In the genomic region with DNA sequence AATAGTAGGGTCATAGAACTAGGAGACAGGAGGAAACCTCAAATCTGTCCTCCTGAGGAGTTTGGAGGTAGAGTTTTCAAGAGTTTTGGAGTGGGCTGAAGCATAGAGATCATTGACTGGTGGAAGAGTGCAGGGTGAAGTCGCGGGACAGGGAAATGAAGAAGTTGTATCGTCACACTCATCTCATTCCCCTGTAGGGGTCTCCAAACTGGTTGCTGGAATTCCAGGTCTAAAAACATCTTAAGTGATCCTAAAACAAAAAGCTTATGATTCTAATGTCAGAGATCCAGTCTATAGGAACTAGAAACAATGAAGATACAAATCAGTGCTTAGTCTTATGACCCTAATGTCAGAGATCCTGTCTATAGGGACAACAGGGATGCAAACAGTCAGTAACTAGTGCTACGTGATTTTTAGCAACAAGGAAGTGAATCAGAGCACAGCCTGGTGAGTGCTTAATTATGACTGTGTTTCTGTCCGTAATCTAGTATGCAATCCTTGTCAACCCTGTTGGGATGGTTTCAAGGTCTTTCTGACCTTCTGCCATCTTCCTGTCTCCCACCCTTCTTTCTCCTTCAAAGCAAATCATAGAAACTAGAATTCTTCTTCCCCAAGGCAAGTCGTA, we compare ENCODE assay signal across 27 cellular contexts.
DNase-seq lines count a peak whose midpoint lies in the region; ATAC-seq, FAIRE-seq and TF ChIP-seq lines count a peak whose summit lies in the region.
"Had no signal": no experiment of that assay in that cellular context is flagged by ENCODE, and none has a peak within 500 bp of the region (broad histone marks: within the 10 kb centered on the region; RNA-seq: fewer than 3 reads in every experiment).

No MANE protein-coding gene starts in this region.

- H3K27ac ChIP-seq in HCT116 (ENCODE audit: low read depth, low read length) (no peak overlapping the region), astrocyte (ENCODE audit: low read depth, low read length) (no peak overlapping the region), trophoblast cell (ENCODE audit: low read depth, low read length) (peak overlapping the region; percentile 83), psoas muscle (no peak overlapping the region)
- H3K27ac ChIP-seq: right atrium auricular region, uterus had no signal

- no peaks in the 10 kb centered on the region for H3K27me3 ChIP-seq in HCT116 (ENCODE audit: insufficient read depth, low read length)
- no peaks in the 10 kb centered on the region for H3K27me3 ChIP-seq in astrocyte (ENCODE audit: insufficient read depth, low read length)
- H3K27me3 ChIP-seq in trophoblast cell (ENCODE audit: insufficient read depth, low read length) = no peaks in the 10 kb centered on the region
- H3K27me3 ChIP-seq in psoas muscle (ENCODE audit: insufficient read depth in 3 of 3, low read length in 2 of 3) = no peaks in the 10 kb centered on the region
- H3K27me3 ChIP-seq: BE2C, right atrium auricular region, uterus had no signal

- intact Hi-C loops in HCT116 (cut with micrococcal nuclease) (no loop called here), psoas muscle (cut with DNase I) (no loop called here)

- H3K79me1 ChIP-seq in trophoblast cell (ENCODE audit: low read length) = peaks cover 25% of the 10 kb centered on the region

- POLR2A ChIA-PET in HCT116 (lab: Charles Lee) = no interaction called here

- peaks cover 3% of the 10 kb centered on the region for H3K4me1 Mint-ChIP-seq in astrocyte (ENCODE audit: low read depth, unreplicated experiment)
- H3K4me1 Mint-ChIP-seq: activated CD4-positive, alpha-beta memory T cell treated with anti-CD3 and anti-CD28 coated beads, Interleukin-2, amount 10 ng/mL, durations not matched to agents 7 days and 5 days had no signal

- FAIRE-seq in astrocyte (lab: Jason Lieb, UNC) = no peak
- FAIRE-seq: GM19239, HepG2, small intestine had no signal

- H3K4me2 ChIP-seq in HCT116 (ENCODE audit: low read length) (no peak overlapping the region), astrocyte (ENCODE audit: low read length) (no peak overlapping the region), trophoblast cell (ENCODE audit: low read length) (peak overlapping the region; percentile 28)

- no peak overlapping the region for H3K18ac ChIP-seq in trophoblast cell (ENCODE audit: low read length)

- H3K4me3 Mint-ChIP-seq in astrocyte (ENCODE audit: unreplicated experiment) = no peak overlapping the region
- H3K4me3 Mint-ChIP-seq: activated CD4-positive, alpha-beta memory T cell treated with anti-CD3 and anti-CD28 coated beads, Interleukin-2, amount 10 ng/mL, durations not matched to agents 7 days and 5 days; activated T-helper 1 cell treated with anti-CD3 and anti-CD28 coated beads, Interleukin-12 subunit alpha, Interleukin-12 subunit beta, Interleukin-2, Interleukin-4 antibody, amounts not matched to agents 30 ng/mL and 10 ng/mL and 1 ng/mL, durations not matched to agents 14 hours and 24 hours and 36 hours; brain; CD8-positive, alpha-beta T cell had no signal

- TF ChIP-seq RAD21 in HCT116 (IDR thresholded peaks at IDR 0.05; ENCODE audit: low read depth) = no peak

- no peaks in the 10 kb centered on the region for H3K79me2 ChIP-seq in HCT116 (ENCODE audit: insufficient read depth, low read length)
- H3K79me2 ChIP-seq in astrocyte (ENCODE audit: insufficient read depth, low read length) = no peaks in the 10 kb centered on the region
- no peaks in the 10 kb centered on the region for H3K79me2 ChIP-seq in trophoblast cell (ENCODE audit: control insufficient read depth, insufficient read depth, low read length, poor library complexity)

- DNase-seq in HCT116 (ENCODE audit: low read depth, low spot score) (no peak), astrocyte (ENCODE audit: low read depth) (no peak), trophoblast cell (peak in 1 of 2 donors; percentile 37), psoas muscle (no peak), SIG-M5 (lab: John Stamatoyannopoulos, UW) (no peak), HuH-7.5 (ENCODE audit: low spot score) (no peak)
- DNase-seq: activated CD4-positive, alpha-beta memory T cell treated with anti-CD3 and anti-CD28 coated beads, Interleukin-2, amount 10 ng/mL, durations not matched to agents 7 days and 5 days; activated CD8-positive, alpha-beta memory T cell treated with anti-CD3 and anti-CD28 coated beads, Interleukin-2, amount 50 U/mL, for 48 hours; activated naive CD4-positive, alpha-beta T cell treated with Interleukin-2 at 50 U/mL for 16 hours; BE2C; CD8-positive, alpha-beta T cell; GOT3; hypothalamus; Kasumi-1; left cardiac atrium; MV-4-11; NCI-H446; small intestine; stimulated activated naive CD8-positive, alpha-beta T cell treated with anti-CD3 and anti-CD28 coated beads, Interleukin-15, Interleukin-2, amounts not matched to agents 100 U/mL and 50 U/mL, for 24 hours; T-helper 2 cell; uterus had no signal

- H3K4me1 ChIP-seq in HCT116 (ENCODE audit: control insufficient read depth in 1 of 2, insufficient read depth in 2 of 2, low read length in 2 of 2) = no peaks in the 10 kb centered on the region; a peak in 1 of 4 replicates
- no peaks in the 10 kb centered on the region for H3K4me1 ChIP-seq in astrocyte (ENCODE audit: insufficient read depth, low read length)
- peaks cover 13 to 15% of the 10 kb centered on the region in 2 experiments for H3K4me1 ChIP-seq in trophoblast cell (ENCODE audit: control insufficient read depth in 1 of 2, insufficient read depth in 2 of 2, low read length in 2 of 2)
- H3K4me1 ChIP-seq in psoas muscle = no peaks in the 10 kb centered on the region
- H3K4me1 ChIP-seq: BE2C, right atrium auricular region, uterus had no signal

- peak overlapping the region; percentile 70 for H2BK120ac ChIP-seq in trophoblast cell (ENCODE audit: insufficient read depth, low read length, poor library complexity)

- peaks cover 4% of the 10 kb centered on the region for H3K9me3 Mint-ChIP-seq in astrocyte (ENCODE audit: unreplicated experiment)
- H3K9me3 Mint-ChIP-seq: activated CD4-positive, alpha-beta memory T cell treated with anti-CD3 and anti-CD28 coated beads, Interleukin-2, amount 10 ng/mL, durations not matched to agents 7 days and 5 days; activated T-helper 1 cell treated with anti-CD3 and anti-CD28 coated beads, Interleukin-12 subunit alpha, Interleukin-12 subunit beta, Interleukin-2, Interleukin-4 antibody, amounts not matched to agents 30 ng/mL and 10 ng/mL and 1 ng/mL, durations not matched to agents 14 hours and 24 hours and 36 hours; CD8-positive, alpha-beta T cell had no signal

- H4K8ac ChIP-seq in trophoblast cell (ENCODE audit: low read depth, low read length) = peak overlapping the region; percentile 47

- H2AFZ ChIP-seq in HCT116 (ENCODE audit: low read depth, low read length, poor library complexity, severe bottlenecking) = peak overlapping the region; percentile 44
- peak overlapping the region; percentile 28 for H2AFZ ChIP-seq in astrocyte (ENCODE audit: low read depth, low read length)
- no peak overlapping the region for H2AFZ ChIP-seq in trophoblast cell (ENCODE audit: insufficient read depth, low read length, poor library complexity)

- peak overlapping the region; percentile 70 for H2BK5ac ChIP-seq in trophoblast cell (ENCODE audit: low read depth, low read length, poor library complexity)

- H3K4ac ChIP-seq in trophoblast cell (ENCODE audit: low read depth, low read length) = no peak overlapping the region

- H4K91ac ChIP-seq in trophoblast cell (ENCODE audit: low read depth, low read length) = peak overlapping the region; percentile 59

- CTCF ChIA-PET in HCT116 (lab: Charles Lee) = no interaction called here

- H3K36me3 ChIP-seq in HCT116 (ENCODE audit: control insufficient read depth in 1 of 2, insufficient read depth in 2 of 2, low read length in 2 of 2) (no peaks in the 10 kb centered on the region), astrocyte (ENCODE audit: insufficient read depth, low read length) (no peaks in the 10 kb centered on the region), trophoblast cell (ENCODE audit: control insufficient read depth in 1 of 2, insufficient read depth in 2 of 2, low read length in 2 of 2) (no peaks in the 10 kb centered on the region), psoas muscle (ENCODE audit: insufficient read depth in 1 of 2, low read depth in 1 of 2) (no peaks in the 10 kb centered on the region)
- H3K36me3 ChIP-seq: BE2C, right atrium auricular region, uterus had no signal

- H2BK12ac ChIP-seq in trophoblast cell (ENCODE audit: low read length) = no peak overlapping the region

- no peak overlapping the region for H3K9ac ChIP-seq in HCT116 (ENCODE audit: low read length)
- no peak overlapping the region for H3K9ac ChIP-seq in astrocyte (ENCODE audit: low read length)
- no peak overlapping the region for H3K9ac ChIP-seq in trophoblast cell (ENCODE audit: low read length)

- no peaks in the 10 kb centered on the region for H3K36me3 Mint-ChIP-seq in astrocyte (ENCODE audit: low read depth, unreplicated experiment)
- H3K36me3 Mint-ChIP-seq: brain; CD8-positive, alpha-beta T cell had no signal

- no CpG with 5 or more reads among the region's 6 CpGs for WGBS in trophoblast cell (ENCODE audit: extremely low coverage, insufficient coverage, insufficient read length)
- WGBS in psoas muscle, 3 donors = 81 to 86% (median 82%) methylated on average over 6 of the region's 6 CpGs

- ATAC-seq in HCT116 = no peak
- ATAC-seq in esophagus mucosa = peak; percentile 50
- ATAC-seq in psoas muscle = no peak
- ATAC-seq: CD8-positive, alpha-beta T cell; HepG2; left cardiac atrium; stimulated activated naive CD8-positive, alpha-beta T cell treated with anti-CD3 and anti-CD28 coated beads, Interleukin-15, Interleukin-2, amounts not matched to agents 100 U/mL and 50 U/mL, for 24 hours had no signal

- H4K12ac ChIP-seq in trophoblast cell (ENCODE audit: low read depth, low read length) = no peak overlapping the region

- H3K9me3 ChIP-seq in HCT116 (ENCODE audit: control insufficient read depth in 1 of 2, insufficient read depth in 1 of 2, low read depth in 1 of 2, low read length in 2 of 2) (no peaks in the 10 kb centered on the region), astrocyte (ENCODE audit: insufficient read depth, low read depth, low read length) (no peaks in the 10 kb centered on the region), trophoblast cell (ENCODE audit: insufficient read depth, low read depth, low read length) (no peaks in the 10 kb centered on the region), psoas muscle (no peaks in the 10 kb centered on the region)
- H3K9me3 ChIP-seq: BE2C, right atrium auricular region, uterus had no signal

- RAD21 ChIA-PET in HCT116 (lab: Charles Lee; ENCODE audit: low non-redundant PET in 1 of 2, low total read pairs in 2 of 2, uncharacterized antibody in 2 of 2, unreplicated experiment in 2 of 2) = no interaction called here

- no TSS peak for BruUV-seq in HCT116 (replicated peaks; lab: Mats Ljungman, UMichigan)

- no peak overlapping the region for H3K23ac ChIP-seq in trophoblast cell (ENCODE audit: low read length)

- TF ChIP-seq CTCF in HCT116 (IDR thresholded peaks at IDR 0.05 in 2 of 3, conservative IDR thresholded peaks at IDR 0.05 in 1 of 3; ENCODE audit: borderline replicate concordance in 1 of 3, insufficient read depth in 1 of 3, low read depth in 2 of 3, low read length in 2 of 3) (0 out of 6 replicates have a peak, but pooled peaks of 1 of the 3 experiments have one; percentile 11), astrocyte (IDR thresholded peaks at IDR 0.05; ENCODE audit: insufficient read depth, low read depth, low read length) (no peak), psoas muscle (IDR thresholded peaks at IDR 0.05) (no peak)

- no peaks in the 10 kb centered on the region for H3K9me2 ChIP-seq in HCT116 (ENCODE audit: insufficient read depth)

- H2AK5ac ChIP-seq in trophoblast cell (ENCODE audit: low read length) = no peak overlapping the region

- no peak for TF ChIP-seq POLR2A in HCT116 (IDR thresholded peaks at IDR 0.05; ENCODE audit: borderline replicate concordance, extremely low read depth, insufficient read depth, insufficient read length)

- no peaks in the 10 kb centered on the region for H3K27me3 Mint-ChIP-seq in astrocyte (ENCODE audit: low read depth, unreplicated experiment)
- H3K27me3 Mint-ChIP-seq: activated CD4-positive, alpha-beta memory T cell treated with anti-CD3 and anti-CD28 coated beads, Interleukin-2, amount 10 ng/mL, durations not matched to agents 7 days and 5 days; brain had no signal

- H3K4me3 ChIP-seq in HCT116 (replicated peaks in 1 of 2; ENCODE audit: low read depth in 1 of 2, low read length in 2 of 2) = no peak overlapping the region
- no peak overlapping the region for H3K4me3 ChIP-seq in astrocyte (ENCODE audit: insufficient read depth, low read depth, low read length)
- no peak overlapping the region for H3K4me3 ChIP-seq in trophoblast cell (ENCODE audit: low read depth, low read length)
- H3K4me3 ChIP-seq in psoas muscle = no peak overlapping the region
- H3K4me3 ChIP-seq: right atrium auricular region, uterus had no signal

- no peak overlapping the region for H3K27ac Mint-ChIP-seq in astrocyte (ENCODE audit: unreplicated experiment)
- H3K27ac Mint-ChIP-seq: activated CD4-positive, alpha-beta memory T cell treated with anti-CD3 and anti-CD28 coated beads, Interleukin-2, amount 10 ng/mL, durations not matched to agents 7 days and 5 days; activated T-helper 1 cell treated with anti-CD3 and anti-CD28 coated beads, Interleukin-12 subunit alpha, Interleukin-12 subunit beta, Interleukin-2, Interleukin-4 antibody, amounts not matched to agents 30 ng/mL and 10 ng/mL and 1 ng/mL, durations not matched to agents 14 hours and 24 hours and 36 hours; brain; CD8-positive, alpha-beta T cell had no signal

- peak overlapping the region; percentile 16 for H3K14ac ChIP-seq in trophoblast cell (ENCODE audit: low read length)

- H4K20me1 ChIP-seq in HCT116 (ENCODE audit: insufficient read depth) (no peaks in the 10 kb centered on the region), astrocyte (ENCODE audit: insufficient read depth, low read length) (no peaks in the 10 kb centered on the region)
